ENCODE assay signal across 18 cellular contexts in the genomic region with DNA sequence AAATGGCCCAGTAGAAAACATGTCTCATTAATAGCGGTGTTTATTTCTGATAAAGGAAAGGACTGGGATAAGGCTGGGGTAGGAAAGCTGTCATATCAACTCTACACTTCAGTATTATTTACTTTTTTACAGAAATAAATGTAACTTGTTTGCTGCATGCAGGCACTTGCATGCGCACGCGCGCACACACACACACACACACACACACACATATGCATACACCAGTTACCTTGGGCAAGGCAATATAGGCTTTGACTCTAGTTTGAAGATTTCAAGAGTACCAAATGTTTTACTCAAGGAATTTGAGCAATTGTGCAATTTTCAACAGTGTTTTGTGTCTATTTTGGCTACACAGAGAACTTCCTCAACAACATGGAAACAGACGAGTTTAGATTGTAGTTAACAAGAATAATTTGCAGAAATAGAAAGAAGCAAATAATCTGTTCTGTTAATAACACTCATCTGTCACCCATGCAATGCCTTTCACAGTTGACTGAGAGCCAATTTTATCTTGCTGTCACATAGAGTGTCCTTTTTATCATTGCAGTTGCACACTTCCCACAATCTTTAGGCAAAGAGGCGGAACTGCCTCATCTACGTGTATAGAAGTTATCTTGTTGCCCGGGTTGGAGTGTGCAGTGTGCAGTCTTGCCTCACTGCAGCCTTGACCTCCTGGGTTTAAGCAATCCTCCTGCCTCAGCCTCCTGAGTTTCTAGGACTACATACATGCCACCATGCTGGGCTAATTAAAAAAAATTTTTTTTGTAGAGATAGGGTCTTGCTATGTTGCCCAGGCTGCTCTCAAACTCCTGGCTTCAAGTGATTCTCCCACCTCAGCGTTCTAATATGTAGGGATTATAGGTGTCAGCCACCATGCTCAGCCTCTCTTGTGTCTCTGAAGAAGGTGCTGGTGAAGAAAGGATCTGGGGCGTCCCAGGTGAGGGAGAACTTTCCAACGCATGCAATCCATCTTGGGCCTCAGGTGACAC.
DNase-seq lines count a peak whose midpoint lies in the region; ATAC-seq and TF ChIP-seq lines count a peak whose summit lies in the region.
"Had no signal": no experiment of that assay in that cellular context is flagged by ENCODE, and none has a peak within 500 bp of the region (broad histone marks: within the 10 kb centered on the region; RNA-seq: fewer than 3 reads in every experiment).

No MANE protein-coding gene starts in this region.

- no peaks in the 10 kb centered on the region for H3K27me3 ChIP-seq in A673 (replicated peaks; ENCODE audit: insufficient read depth, low read depth, low read length, poor library complexity)
- H3K27me3 ChIP-seq: brain microvascular endothelial cell, Peyer's patch had no signal

- POLR2A ChIA-PET in A673 (lab: Charles Lee; ENCODE audit: low non-redundant PET) = no interaction called here

- no peak for TF ChIP-seq CTCF in NB4 (IDR thresholded peaks at IDR 0.05; ENCODE audit: low read depth, low read length)
- no peak for TF ChIP-seq CTCF in A673 (conservative IDR thresholded peaks at IDR 0.05; ENCODE audit: low read depth, low read length)

- H3K9me3 ChIP-seq in A673 (ENCODE audit: low read depth, low read length, poor library complexity, severe bottlenecking) = no peaks in the 10 kb centered on the region
- H3K9me3 ChIP-seq: Peyer's patch had no signal

- intact Hi-C loops in A673 (cut with micrococcal nuclease; ENCODE audit: unreplicated experiment) = no loop called here

- no TSS peak for BruUV-seq in A673 (replicated peaks; lab: Mats Ljungman, UMichigan)

- CTCF ChIA-PET in A673 (lab: Charles Lee) = no interaction called here

- H3K36me3 ChIP-seq in A673 (ENCODE audit: insufficient read depth, low read length, poor library complexity, severe bottlenecking) = no peaks in the 10 kb centered on the region
- H3K36me3 ChIP-seq: brain microvascular endothelial cell, Peyer's patch had no signal

- DNase-seq in CMK (ENCODE audit: low read depth) (peak; percentile 59), NB4 (ENCODE audit: low read depth) (peak; percentile 59), amniotic epithelial cell (ENCODE audit: low read depth) (peak; percentile 44), middle frontal gyrus (ENCODE audit: extremely low spot score, low spot score) (peak; percentile 14), A673 (ENCODE audit: low spot score) (no peak)
- DNase-seq in stimulated activated CD4-positive, alpha-beta T cell treated with anti-CD3 and anti-CD28 coated beads, Interleukin-4, amount 100 ng/mL, for 4 hours = no peak
- DNase-seq: activated CD8-positive, alpha-beta memory T cell treated with anti-CD3 and anti-CD28 coated beads for 24 hours; activated gamma-delta T cell treated with Interleukin-2 at 50 U/mL for 16 hours; brain microvascular endothelial cell; islet precursor cell; naive thymus-derived CD8-positive, alpha-beta T cell; NCI-H2171 treated with DMSO at 0.1 percent for 48 hours; Peyer's patch; T-helper 9 cell had no signal

- H3K4me3 ChIP-seq in NB4 (ENCODE audit: low read depth, low read length) = no peak overlapping the region
- H3K4me3 ChIP-seq in A673 (ENCODE audit: low read depth, low read length, poor library complexity, severe bottlenecking) = no peak overlapping the region
- H3K4me3 ChIP-seq: GM23338, Peyer's patch had no signal

- no peak overlapping the region for H3K27ac ChIP-seq in A673 (ENCODE audit: low read depth, low read length, poor library complexity, severe bottlenecking)
- H3K27ac ChIP-seq: brain microvascular endothelial cell, C4-2B had no signal

- H3K4me1 ChIP-seq in A673 (ENCODE audit: insufficient read depth, low read length, poor library complexity, severe bottlenecking) = no peaks in the 10 kb centered on the region
- H3K4me1 ChIP-seq: Peyer's patch had no signal

- no peak for TF ChIP-seq POLR2A in NB4 (IDR thresholded peaks at IDR 0.05; ENCODE audit: extremely low read depth, insufficient read length)

- ATAC-seq in HG02840 (IDR thresholded peaks at IDR 0.05; ENCODE audit: low FRiP score, unreplicated experiment) = no peak
- ATAC-seq in HG03175 (IDR thresholded peaks at IDR 0.05; ENCODE audit: unreplicated experiment) = no peak
- ATAC-seq: GM23338 had no signal

Comparison
In these comparisons a context has a peak if more than half of its experiments do, and no peak if none do; other contexts are left out.
1. DNase-seq: peak in CMK (single experiment), NB4 (single experiment), amniotic epithelial cell (single experiment) and middle frontal gyrus (single experiment); none in stimulated activated CD4-positive, alpha-beta T cell treated with anti-CD3 and anti-CD28 coated beads, Interleukin-4, amount 100 ng/mL, for 4 hours (0 of 2) and A673 (single experiment).